Comparison of ENCODE assay signal across 8 cellular contexts in the genomic region with DNA sequence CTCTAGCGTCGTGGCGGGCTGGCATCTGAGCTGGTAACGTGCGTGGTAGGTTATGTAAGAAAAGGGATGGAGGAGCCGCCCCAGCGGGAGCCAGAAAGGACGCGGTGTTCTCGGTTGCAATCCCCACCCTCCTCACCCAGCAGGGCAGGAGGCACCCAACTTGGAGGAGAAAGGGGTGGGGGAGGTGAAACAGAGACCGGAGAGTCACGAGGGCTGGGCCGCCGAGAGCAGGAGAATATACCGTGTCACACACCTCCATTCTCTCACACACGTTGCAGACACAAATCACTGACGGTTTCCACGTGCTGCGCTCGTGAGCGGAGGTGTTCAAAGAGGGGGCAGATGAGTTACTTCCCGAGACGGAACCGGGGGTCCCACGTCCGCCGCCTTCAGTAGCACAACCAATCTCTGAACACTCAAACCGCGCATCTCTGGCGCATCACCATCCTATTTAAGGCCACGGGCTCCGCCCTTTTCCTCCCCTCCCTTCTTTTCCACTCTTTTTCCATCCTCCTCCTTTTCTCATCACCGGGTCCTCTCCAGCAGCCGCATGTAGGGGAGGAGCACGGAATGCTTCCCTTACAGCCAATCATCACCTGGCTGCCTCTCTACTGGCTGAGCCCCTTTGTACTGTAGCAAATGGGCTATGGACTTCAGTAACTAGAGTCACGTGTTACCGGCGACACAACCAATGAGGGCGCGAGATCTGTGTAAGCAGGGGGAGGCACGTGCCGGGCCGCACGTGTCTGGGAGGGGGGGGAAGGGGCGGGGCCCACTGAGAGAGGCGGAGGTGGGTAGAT.
DNase-seq lines count a peak whose midpoint lies in the region; ATAC-seq lines count a peak whose summit lies in the region.

A gene with protein sequence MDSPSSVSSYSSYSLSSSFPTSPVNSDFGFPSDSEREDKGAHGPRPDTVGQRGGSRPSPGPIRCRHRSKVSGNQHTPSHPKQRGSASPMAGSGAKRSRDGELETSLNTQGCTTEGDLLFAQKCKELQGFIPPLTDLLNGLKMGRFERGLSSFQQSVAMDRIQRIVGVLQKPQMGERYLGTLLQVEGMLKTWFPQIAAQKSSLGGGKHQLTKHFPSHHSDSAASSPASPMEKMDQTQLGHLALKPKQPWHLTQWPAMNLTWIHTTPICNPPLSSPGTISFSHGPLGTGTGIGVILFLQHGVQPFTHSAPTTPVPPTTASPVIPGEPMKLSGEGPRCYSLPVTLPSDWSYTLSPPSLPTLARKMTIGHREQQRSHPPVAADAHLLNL (plus strand): TSS at position 797 of the 800 bp plus-strand sequence. CDS start 714 bp downstream, outside the sequence.

- peak; percentile 79 for ATAC-seq in HG02759 (IDR thresholded peaks at IDR 0.05; ENCODE audit: unreplicated experiment)
- no peak for ATAC-seq in GM18517 (IDR thresholded peaks at IDR 0.05; ENCODE audit: unreplicated experiment)

- H3K4me3 ChIP-seq in skin epidermis: peak within 1 kb of the TSS; percentile 29 to 54 (median 49)

- DNase-seq in DMS153 (lab: John Stamatoyannopoulos, UW): peak; percentile 100
- peak; percentile 91 for DNase-seq in NCI-H2171 (lab: John Stamatoyannopoulos, UW)
- peak; percentile 72 for DNase-seq in activated CD4-positive, alpha-beta T cell treated with anti-CD3 and anti-CD28 coated beads for 1 hour
- DNase-seq in cerebellar cortex (ENCODE audit: low spot score): peak; percentile 100
- peak; percentile 96 for DNase-seq in inferior parietal cortex (ENCODE audit: extremely low spot score)

- H3K27ac ChIP-seq in skin epidermis: peak within 1 kb of the TSS; percentile 8 to 94 (median 84)
